ENCODE assay signal across 20 cellular contexts in the genomic region with DNA sequence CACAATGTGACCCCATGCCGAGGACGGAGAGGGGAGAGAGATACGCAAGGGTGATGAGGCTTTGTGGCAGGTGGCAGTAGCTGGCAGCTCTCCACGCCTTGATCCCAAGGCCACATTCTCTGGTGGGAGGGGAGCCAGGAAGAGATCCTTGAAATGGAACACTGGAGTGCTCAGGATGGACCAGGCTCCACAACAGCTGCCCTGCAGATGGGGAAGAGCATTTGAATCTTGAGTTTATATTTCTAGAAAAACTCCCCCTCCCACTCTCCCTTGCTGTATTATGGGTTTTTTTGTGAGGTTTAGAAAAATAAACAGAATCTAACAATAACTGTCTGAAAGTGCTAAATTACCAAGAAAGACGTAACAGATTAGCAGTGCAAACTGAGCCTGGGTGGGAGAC.
DNase-seq lines count a peak whose midpoint lies in the region; ATAC-seq, FAIRE-seq and TF ChIP-seq lines count a peak whose summit lies in the region.
"Had no signal": no experiment of that assay in that cellular context is flagged by ENCODE, and none has a peak within 500 bp of the region (broad histone marks: within the 10 kb centered on the region; RNA-seq: fewer than 3 reads in every experiment).

No MANE protein-coding gene starts in this region.

- H3K9ac ChIP-seq in H1 (replicated peaks in 1 of 4; ENCODE audit: extremely low read depth in 1 of 4, low read depth in 3 of 4, low read length in 3 of 4) (no peak overlapping the region), GM23248 (no peak overlapping the region)

- H3K18ac ChIP-seq in H1 (ENCODE audit: extremely low read depth, low read length) = no peak overlapping the region

- no peak overlapping the region for H4K91ac ChIP-seq in H1 (replicated peaks; ENCODE audit: insufficient read length, low read length)

- H3K56ac ChIP-seq in H1 (replicated peaks; ENCODE audit: insufficient read length, low read depth, low read length) = no peak overlapping the region

- H2BK15ac ChIP-seq in H1 (ENCODE audit: low read length) = peak overlapping the region; percentile 82; the same call in 1 of the 2 replicates

- H4K5ac ChIP-seq in H1 (ENCODE audit: insufficient read length, low read depth, low read length) = no peak overlapping the region

- no peak overlapping the region for H4K8ac ChIP-seq in H1 (ENCODE audit: extremely low read depth, insufficient read depth, low read length)

- H3F3A ChIP-seq in GM23248 (ENCODE audit: insufficient read depth) = peaks cover 16% of the 10 kb centered on the region

- no peak for TF ChIP-seq EP300 in H1 (IDR thresholded peaks at IDR 0.05; ENCODE audit: borderline replicate concordance in 1 of 2, low read depth in 2 of 2, low read length in 2 of 2)

- H3K27me3 ChIP-seq in H1 (replicated peaks in 1 of 4; ENCODE audit: control insufficient read depth in 3 of 4, extremely low read depth in 1 of 4, insufficient read depth in 3 of 4, low read length in 3 of 4) (no peaks in the 10 kb centered on the region), GM23248 (replicated peaks; ENCODE audit: insufficient read depth) (no peaks in the 10 kb centered on the region), testis (no peaks in the 10 kb centered on the region)
- H3K27me3 ChIP-seq: body of pancreas, colonic mucosa, heart right ventricle, Peyer's patch had no signal

- no peak overlapping the region for H3K4me2 ChIP-seq in H1 (ENCODE audit: insufficient read depth in 1 of 2, low read depth in 2 of 2, low read length in 2 of 2)
- H3K4me2 ChIP-seq in GM23248 (ENCODE audit: unreplicated experiment) = no peak overlapping the region

- intact Hi-C loops in testis (cut with DNase I; ENCODE audit: low total_unique reads) = no loop called here

- no peak for TF ChIP-seq RAD21 in H1 (IDR thresholded peaks at IDR 0.05 in 1 of 2, conservative IDR thresholded peaks at IDR 0.05 in 1 of 2; ENCODE audit: low read depth in 2 of 2, low read length in 2 of 2)

- no peak overlapping the region for H3K4ac ChIP-seq in H1 (replicated peaks; ENCODE audit: insufficient read length, low read depth, low read length)

- no peaks in the 10 kb centered on the region for H3K23me2 ChIP-seq in H1 (ENCODE audit: low read depth, low read length)

- FAIRE-seq in H1 (lab: Jason Lieb, UNC) = no peak
- FAIRE-seq: GM12878 had no signal

- TF ChIP-seq CTCF in H1 (IDR thresholded peaks at IDR 0.05; ENCODE audit: control extremely low read depth in 1 of 3, insufficient read depth in 1 of 3, low read depth in 1 of 3, low read length in 3 of 3) = no peak
- no peak for TF ChIP-seq CTCF in testis (IDR thresholded peaks at IDR 0.05)

- H3K79me2 ChIP-seq in H1 (ENCODE audit: control insufficient read depth in 1 of 2, insufficient read depth in 2 of 2, low read length in 2 of 2) = no peaks in the 10 kb centered on the region
- no peaks in the 10 kb centered on the region for H3K79me2 ChIP-seq in GM23248 (ENCODE audit: insufficient read depth)

- no peaks in the 10 kb centered on the region for H4K20me1 ChIP-seq in H1 (replicated peaks in 1 of 2; ENCODE audit: control insufficient read depth in 1 of 2, insufficient read depth in 2 of 2, low read length in 2 of 2)
- no peaks in the 10 kb centered on the region for H4K20me1 ChIP-seq in GM23248 (ENCODE audit: insufficient read depth)

- POLR2A ChIA-PET in H1 (lab: Charles Lee; ENCODE audit: partially characterized antibody) = interaction anchor here (0.9 kb wide), 1 partner anchor 12 kb away, joined by 3 read pairs; no protein-coding TSS in a partner anchor

- H2AFZ ChIP-seq in H1 (ENCODE audit: low read length) = no peak overlapping the region
- H2AFZ ChIP-seq in GM23248 = no peak overlapping the region

- H3K4me3 ChIP-seq in H1 (ENCODE audit: extremely low read depth in 1 of 4, insufficient read depth in 2 of 4, low read depth in 3 of 4, low read length in 4 of 4) (no peak overlapping the region), skin epidermis (no peak overlapping the region), GM23248 (no peak overlapping the region), testis (no peak overlapping the region)
- H3K4me3 ChIP-seq: body of pancreas, colonic mucosa, GM12878, heart right ventricle, Peyer's patch had no signal

- no peaks in the 10 kb centered on the region for H3K9me2 ChIP-seq in GM23248 (ENCODE audit: insufficient read depth)

- H3K27ac ChIP-seq in H1 (ENCODE audit: low read depth, low read length) (no peak overlapping the region), skin epidermis (peak overlapping the region in 11 of 21 experiments; percentile 2 to 85 (median 74)), GM23248 (no peak overlapping the region), testis (no peak overlapping the region)
- H3K27ac ChIP-seq: body of pancreas, colonic mucosa, heart right ventricle, Peyer's patch had no signal

- CTCF ChIA-PET in H1 (lab: Charles Lee; ENCODE audit: partially characterized antibody) = interaction anchor here (1.2 to 2.7 kb wide), 2 partner anchors 9 to 63 kb away, joined by 3 to 15 read pairs; no protein-coding TSS in a partner anchor

- H3K4me1 ChIP-seq in H1 (replicated peaks in 1 of 4; ENCODE audit: control insufficient read depth in 3 of 4, insufficient read depth in 4 of 4, low read length in 3 of 4) (peaks cover 0 to 7% (median 2%) of the 10 kb centered on the region in 4 experiments; a peak in 4 of 7 replicates), GM23248 (ENCODE audit: insufficient read depth) (peaks cover 25% of the 10 kb centered on the region), testis (peaks cover 22% of the 10 kb centered on the region)
- H3K4me1 ChIP-seq: colonic mucosa had no signal

- H3K9me3 ChIP-seq in H1 (ENCODE audit: insufficient read depth in 2 of 2, low read depth in 1 of 2, low read length in 1 of 2) (no peaks in the 10 kb centered on the region), GM23248 (ENCODE audit: low read depth) (no peaks in the 10 kb centered on the region), testis (no peaks in the 10 kb centered on the region)
- H3K9me3 ChIP-seq: body of pancreas, colonic mucosa, heart right ventricle, Peyer's patch had no signal

- no peak overlapping the region for H2BK12ac ChIP-seq in H1 (ENCODE audit: low read depth, low read length)

- no peak overlapping the region for H2BK5ac ChIP-seq in H1 (ENCODE audit: low read depth, low read length)

- H3K14ac ChIP-seq in H1 (ENCODE audit: insufficient read length) = no peak overlapping the region

- H3K23ac ChIP-seq in H1 (ENCODE audit: insufficient read length) = no peak overlapping the region

- no peaks in the 10 kb centered on the region for H3K36me3 ChIP-seq in H1 (ENCODE audit: control insufficient read depth in 2 of 4, insufficient read depth in 4 of 4, low read length in 3 of 4)
- no peaks in the 10 kb centered on the region for H3K36me3 ChIP-seq in GM23248 (ENCODE audit: low read depth)
- no peaks in the 10 kb centered on the region for H3K36me3 ChIP-seq in testis (ENCODE audit: low read depth, missing control alignments)
- H3K36me3 ChIP-seq: colonic mucosa, heart right ventricle, Peyer's patch had no signal

- peak; percentile 73 for DNase-seq in G401 (ENCODE audit: low spot score)
- peak; percentile 51 for DNase-seq in NCI-H2029 (lab: John Stamatoyannopoulos, UW)
- no peak for DNase-seq in H1 (ENCODE audit: low read depth in 1 of 2, low spot score in 2 of 2)
- no peak for DNase-seq in GM23248
- no peak for DNase-seq in testis
- DNase-seq: activated CD4-positive, CD25-positive, alpha-beta regulatory T cell treated with anti-CD3 and anti-CD28 coated beads, Interleukin-2, amount 50 U/mL, for 72 hours; activated naive CD8-positive, alpha-beta T cell treated with anti-CD3 and anti-CD28 coated beads, Interleukin-2, amount 10 ng/mL, durations not matched to agents 7 days and 5 days; body of pancreas; colonic mucosa; endodermal cell; GF-D8; HCEC 1CT; heart right ventricle; immature natural killer cell; NCI-H2107; Peyer's patch had no signal

- no peak for ATAC-seq in HG02852 (IDR thresholded peaks at IDR 0.05; ENCODE audit: unreplicated experiment)
- ATAC-seq: body of pancreas, GM12878, right cardiac atrium had no signal

- no peaks in the 10 kb centered on the region for H3K79me1 ChIP-seq in H1 (ENCODE audit: low read depth, low read length)

- no peak overlapping the region for H2BK120ac ChIP-seq in H1 (replicated peaks; ENCODE audit: low read depth, low read length)

- TF ChIP-seq POLR2A in H1 (IDR thresholded peaks at IDR 0.05; ENCODE audit: control extremely low read depth in 1 of 2, low read depth in 2 of 2, low read length in 2 of 2) (no peak), testis (IDR thresholded peaks at IDR 0.05) (no peak)

- H2AK5ac ChIP-seq in H1 (ENCODE audit: low read depth, low read length) = no peak overlapping the region

- in situ Hi-C loops in G401 (cut with HindIII; ENCODE audit: low sequenced_read_pairs) (no loop called here), GM23248 (cut with MboI) (no loop called here)

- no peak overlapping the region; the same call in 1 of the 2 replicates for H2BK20ac ChIP-seq in H1 (ENCODE audit: low read length)

- 76% methylated on average over 5 of the region's 5 CpGs; no CpG with 5 or more reads in 1 of the 2 experiments for WGBS in H1 (ENCODE audit: extremely low coverage in 1 of 2, insufficient coverage in 1 of 2, insufficient read length in 1 of 2, insufficient replicate concordance in 2 of 2, low coverage in 1 of 2, low lambda C conversion rate in 2 of 2, missing lambda C conversion rate in 1 of 2), 2 experiments
- 51 to 54% methylated on average over 5 of the region's 5 CpGs for WGBS in GM23248 (ENCODE audit: low coverage in 1 of 2, low lambda C conversion rate in 2 of 2, missing lambda C conversion rate in 2 of 2), 2 experiments
- 26 to 54% methylated on average over 5 of the region's 5 CpGs for WGBS in testis, 2 donors

TF ChIP-seq in H1, 55 proteins besides CTCF, POLR2A, EP300 and RAD21 (continues in another document):
- TF ChIP-seq NANOG (IDR thresholded peaks at IDR 0.05; ENCODE audit: insufficient read depth, low read depth, low read length, poor library complexity, severe bottlenecking) (no peak), RXRA (IDR thresholded peaks at IDR 0.05; ENCODE audit: insufficient read depth, low read depth, low read length) (no peak), TCF12 (IDR thresholded peaks at IDR 0.05; ENCODE audit: low read depth, low read length) (no peak), NRF1 (IDR thresholded peaks at IDR 0.05; ENCODE audit: low read depth, low read length) (no peak), HDAC2 (IDR thresholded peaks at IDR 0.05; ENCODE audit: borderline replicate concordance in 1 of 2, low read depth in 2 of 2, low read length in 2 of 2) (no peak), EGR1 (IDR thresholded peaks at IDR 0.05; ENCODE audit: borderline replicate concordance, low read depth, low read length) (no peak), KDM1A (IDR thresholded peaks at IDR 0.05; ENCODE audit: borderline replicate concordance, low read length) (no peak)
- TF ChIP-seq, protein P1, sequence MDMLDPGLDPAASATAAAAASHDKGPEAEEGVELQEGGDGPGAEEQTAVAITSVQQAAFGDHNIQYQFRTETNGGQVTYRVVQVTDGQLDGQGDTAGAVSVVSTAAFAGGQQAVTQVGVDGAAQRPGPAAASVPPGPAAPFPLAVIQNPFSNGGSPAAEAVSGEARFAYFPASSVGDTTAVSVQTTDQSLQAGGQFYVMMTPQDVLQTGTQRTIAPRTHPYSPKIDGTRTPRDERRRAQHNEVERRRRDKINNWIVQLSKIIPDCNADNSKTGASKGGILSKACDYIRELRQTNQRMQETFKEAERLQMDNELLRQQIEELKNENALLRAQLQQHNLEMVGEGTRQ (IDR thresholded peaks at IDR 0.05; ENCODE audit: low read length) = no peak

Comparison
In these comparisons a context has a peak if more than half of its experiments do, and no peak if none do; other contexts are left out.
1. DNase-seq: peak in G401 (single experiment) and NCI-H2029 (single experiment); none in H1 (0 of 2), GM23248 (single experiment) and testis (single experiment).
2. H3K27ac ChIP-seq: peak in skin epidermis (11 of 21); none in H1 (single experiment), GM23248 (single experiment) and testis (0 of 2).